23 cellular contexts compared by ENCODE assay signal in genomic region chr3:185065059-185065458, GRCh38.
DNase-seq lines count a peak whose midpoint lies in the region; ATAC-seq, FAIRE-seq and TF ChIP-seq lines count a peak whose summit lies in the region.
"Had no signal": no experiment of that assay in that cellular context is flagged by ENCODE, and none has a peak within 500 bp of the region (broad histone marks: within the 10 kb centered on the region; RNA-seq: fewer than 3 reads in every experiment).

No MANE protein-coding gene starts in this region.

- no peak overlapping the region for H3K9ac ChIP-seq in OCI-LY1 (ENCODE audit: low read length)
- no peak overlapping the region for H3K9ac ChIP-seq in mesendoderm (ENCODE audit: low read length)
- H3K9ac ChIP-seq in colonic mucosa (ENCODE audit: low read depth in 2 of 2, low read length in 2 of 2), result no peak overlapping the region
- H3K9ac ChIP-seq: neural progenitor cell had no signal

- H3K79me2 ChIP-seq in OCI-LY1 (ENCODE audit: insufficient read depth, low read length) (no peaks in the 10 kb centered on the region), mesendoderm (ENCODE audit: control insufficient read depth, insufficient read depth, low read length) (no peaks in the 10 kb centered on the region)

- no peak overlapping the region for H4K8ac ChIP-seq in mesendoderm (ENCODE audit: low read depth, low read length)

- H4K20me1 ChIP-seq in OCI-LY1 (ENCODE audit: insufficient read depth, low read length), result no peaks in the 10 kb centered on the region

- H3K27me3 Mint-ChIP-seq in CD8-positive, alpha-beta T cell (ENCODE audit: low read depth), result no peaks in the 10 kb centered on the region
- H3K27me3 Mint-ChIP-seq: activated CD4-positive, alpha-beta memory T cell treated with anti-CD3 and anti-CD28 coated beads for 36 hours had no signal

- CTCF ChIA-PET in CD8-positive, alpha-beta T cell (lab: Charles Lee), result no interaction called here

- intact Hi-C loops in colonic mucosa (cut with DNase I), result no loop called here
- intact Hi-C loops in CD8-positive, alpha-beta T cell (cut with DNase I, micrococcal nuclease), result no loop called here

- H3K18ac ChIP-seq in mesendoderm (ENCODE audit: low read length), result no peak overlapping the region

- TF ChIP-seq CTCF in GM12874 (IDR thresholded peaks at IDR 0.05; ENCODE audit: insufficient read depth, low read depth, low read length), result 0 out of 2 replicates have a peak, but pooled peaks have one; percentile 8
- TF ChIP-seq CTCF in OCI-LY1 (IDR thresholded peaks at IDR 0.05; ENCODE audit: low read length), result peak; percentile 24; the same call in 1 of the 2 replicates
- no peak for TF ChIP-seq CTCF in colonic mucosa (IDR thresholded peaks at IDR 0.05)
- no peak for TF ChIP-seq CTCF in D721Med (IDR thresholded peaks at IDR 0.05; ENCODE audit: insufficient read depth, missing control alignments)
- TF ChIP-seq CTCF in CD8-positive, alpha-beta T cell (IDR thresholded peaks at IDR 0.05), result no peak

- peak; percentile 47 for DNase-seq in DMS 273 (lab: John Stamatoyannopoulos, UW; ENCODE audit: unreplicated experiment)
- DNase-seq in DMS 273 treated with DMSO at 0.1 percent for 48 hours (lab: John Stamatoyannopoulos, UW), result no peak
- peak; percentile 14 for DNase-seq in mesendoderm
- no peak for DNase-seq in colonic mucosa
- DNase-seq in D721Med (ENCODE audit: insufficient read length, low spot score), result no peak
- DNase-seq in CD8-positive, alpha-beta T cell, result no peak
- DNase-seq: activated CD4-positive, alpha-beta memory T cell treated with anti-CD3 and anti-CD28 coated beads for 36 hours; CD8-positive, alpha-beta memory T cell; DMS79; glutamatergic neuron; KBM-7; NCI-H187 treated with DMSO at 0.1 percent for 48 hours; NCI-H82; PC-9; SHP77; trophoblast cell had no signal

- no peak overlapping the region for H2BK120ac ChIP-seq in mesendoderm (ENCODE audit: low read depth, low read length)

- H3K9me2 ChIP-seq in OCI-LY1 (ENCODE audit: low read depth, low read length), result no peaks in the 10 kb centered on the region

- no peaks in the 10 kb centered on the region for H3K36me3 Mint-ChIP-seq in CD8-positive, alpha-beta T cell
- H3K36me3 Mint-ChIP-seq: activated CD4-positive, alpha-beta memory T cell treated with anti-CD3 and anti-CD28 coated beads for 36 hours had no signal

- no peak overlapping the region for H4K5ac ChIP-seq in mesendoderm (ENCODE audit: low read length)

- no peaks in the 10 kb centered on the region for H3K79me1 ChIP-seq in mesendoderm (ENCODE audit: low read length)

- no peak overlapping the region for H2BK15ac ChIP-seq in mesendoderm (replicated peaks; ENCODE audit: low read depth)

- no peak overlapping the region for H2AFZ ChIP-seq in OCI-LY1 (ENCODE audit: low read length)
- H2AFZ ChIP-seq: neural progenitor cell, PC-9 had no signal

- H2AK5ac ChIP-seq in mesendoderm (ENCODE audit: low read length), result no peak overlapping the region

- H3K4me3 Mint-ChIP-seq in CD8-positive, alpha-beta T cell, result no peak overlapping the region
- H3K4me3 Mint-ChIP-seq: activated CD4-positive, alpha-beta memory T cell treated with anti-CD3 and anti-CD28 coated beads for 36 hours; CD8-positive, alpha-beta memory T cell; neural progenitor cell had no signal

- H3K27me3 ChIP-seq in OCI-LY1 (ENCODE audit: insufficient read depth, low read length), result peaks cover 3% of the 10 kb centered on the region; the same call in 1 of the 2 replicates
- no peaks in the 10 kb centered on the region for H3K27me3 ChIP-seq in mesendoderm (ENCODE audit: insufficient read depth, low read length, poor library complexity)
- no peaks in the 10 kb centered on the region for H3K27me3 ChIP-seq in colonic mucosa
- H3K27me3 ChIP-seq in CD8-positive, alpha-beta T cell (ENCODE audit: insufficient read depth, low read length), result no peaks in the 10 kb centered on the region
- H3K27me3 ChIP-seq: neural progenitor cell had no signal

- no peak overlapping the region for H3K27ac Mint-ChIP-seq in CD8-positive, alpha-beta T cell
- H3K27ac Mint-ChIP-seq: activated CD4-positive, alpha-beta memory T cell treated with anti-CD3 and anti-CD28 coated beads for 36 hours; activated T-helper 2 cell treated with anti-CD3 and anti-CD28 coated beads, Interferon-gamma antibody, Interleukin-2, Interleukin-4, amounts not matched to agents 10 μg/mL and 5 μg/mL and 100 μg/mL, durations not matched to agents 14 hours and 24 hours and 36 hours; CD8-positive, alpha-beta memory T cell; neural progenitor cell had no signal

- no CpG with 5 or more reads among the region's 3 CpGs for WGBS in mesendoderm (ENCODE audit: extremely low coverage, insufficient coverage, low lambda C conversion rate)

- no peak overlapping the region for H3K27ac ChIP-seq in OCI-LY1 (ENCODE audit: low read depth, low read length, poor library complexity, severe bottlenecking)
- H3K27ac ChIP-seq in mesendoderm (ENCODE audit: low read depth, low read length), result no peak overlapping the region
- H3K27ac ChIP-seq in colonic mucosa, result no peak overlapping the region
- no peak overlapping the region for H3K27ac ChIP-seq in CD8-positive, alpha-beta T cell (ENCODE audit: low read depth, low read length)
- H3K27ac ChIP-seq: 22Rv1, neural progenitor cell, PC-9, prostate gland had no signal

- no peaks in the 10 kb centered on the region for H3K4me1 ChIP-seq in OCI-LY1 (ENCODE audit: insufficient read depth, low read length, severe bottlenecking)
- H3K4me1 ChIP-seq in mesendoderm (ENCODE audit: control insufficient read depth, low read depth, low read length), result no peaks in the 10 kb centered on the region
- peaks cover 8% of the 10 kb centered on the region for H3K4me1 ChIP-seq in colonic mucosa
- no peaks in the 10 kb centered on the region for H3K4me1 ChIP-seq in CD8-positive, alpha-beta T cell (ENCODE audit: insufficient read depth, low read length)
- H3K4me1 ChIP-seq: prostate gland had no signal

- ATAC-seq in CD8-positive, alpha-beta T cell, result no peak
- ATAC-seq: activated CD4-positive, CD25-positive, alpha-beta regulatory T cell treated with anti-CD3 and anti-CD28 coated beads, Interleukin-2, amount 50 U/mL, for 24 hours had no signal

- H3K9me3 ChIP-seq in OCI-LY1 (ENCODE audit: low read length) (peaks cover 8% of the 10 kb centered on the region; the same call in 1 of the 2 replicates), colonic mucosa (no peaks in the 10 kb centered on the region)
- H3K9me3 ChIP-seq in CD8-positive, alpha-beta T cell (ENCODE audit: low read length), result no peaks in the 10 kb centered on the region
- H3K9me3 ChIP-seq: prostate gland had no signal

- no peak overlapping the region for H3K4ac ChIP-seq in mesendoderm (ENCODE audit: low read depth, low read length)

- H2BK5ac ChIP-seq in mesendoderm (ENCODE audit: low read length), result no peak overlapping the region

- H3K56ac ChIP-seq in mesendoderm (ENCODE audit: low read length), result no peak overlapping the region

- peaks cover 14% of the 10 kb centered on the region for H3K9me3 Mint-ChIP-seq in CD8-positive, alpha-beta T cell

- FAIRE-seq in D721Med (lab: Jason Lieb, UNC), result no peak

- POLR2A ChIA-PET in CD8-positive, alpha-beta T cell (lab: Charles Lee), result no interaction called here

- H3F3A ChIP-seq in OCI-LY1 (ENCODE audit: insufficient read depth, low read length), result no peaks in the 10 kb centered on the region

- no peak overlapping the region for H3K4me3 ChIP-seq in OCI-LY1 (ENCODE audit: low read depth, low read length, poor library complexity, severe bottlenecking)
- H3K4me3 ChIP-seq in mesendoderm (ENCODE audit: low read length), result no peak overlapping the region
- H3K4me3 ChIP-seq in colonic mucosa, result no peak overlapping the region
- H3K4me3 ChIP-seq in CD8-positive, alpha-beta T cell (ENCODE audit: low read depth, low read length), result no peak overlapping the region
- H3K4me3 ChIP-seq: neural progenitor cell, PC-9, prostate gland had no signal

- H3K4me2 ChIP-seq in OCI-LY1 (ENCODE audit: low read length) (no peak overlapping the region), mesendoderm (ENCODE audit: low read length) (no peak overlapping the region)
- H3K4me2 ChIP-seq: neural progenitor cell, PC-9 had no signal

- no peak overlapping the region for H3K23ac ChIP-seq in mesendoderm (ENCODE audit: low read length)

- no peaks in the 10 kb centered on the region for H3K4me1 Mint-ChIP-seq in CD8-positive, alpha-beta T cell (ENCODE audit: low read depth)
- H3K4me1 Mint-ChIP-seq: CD8-positive, alpha-beta memory T cell had no signal

- no peaks in the 10 kb centered on the region for H3K36me3 ChIP-seq in OCI-LY1 (ENCODE audit: insufficient read depth, low read length)
- no peaks in the 10 kb centered on the region for H3K36me3 ChIP-seq in mesendoderm (ENCODE audit: control insufficient read depth, insufficient read depth, low read length)
- no peaks in the 10 kb centered on the region for H3K36me3 ChIP-seq in colonic mucosa
- H3K36me3 ChIP-seq in CD8-positive, alpha-beta T cell (ENCODE audit: insufficient read depth, low read length), result no peaks in the 10 kb centered on the region
- H3K36me3 ChIP-seq: neural progenitor cell, prostate gland had no signal

Comparison
In these comparisons a context has a peak if more than half of its experiments do, and no peak if none do; other contexts are left out.
1. DNase-seq: peak in DMS 273 (single experiment) and mesendoderm (single experiment); none in DMS 273 treated with DMSO at 0.1 percent for 48 hours (single experiment), colonic mucosa (single experiment), D721Med (single experiment) and CD8-positive, alpha-beta T cell (0 of 7).
2. CTCF ChIP-seq: peak in GM12874 (single experiment) and OCI-LY1 (single experiment); none in colonic mucosa (single experiment), D721Med (single experiment) and CD8-positive, alpha-beta T cell (single experiment).